In genomic region chr12:75628916-75629315, GRCh38 we compare ENCODE assay signal across 16 cellular contexts.
DNase-seq lines count a peak whose midpoint lies in the region; ATAC-seq and TF ChIP-seq lines count a peak whose summit lies in the region.
"Had no signal": no experiment of that assay in that cellular context is flagged by ENCODE, and none has a peak within 500 bp of the region (broad histone marks: within the 10 kb centered on the region; RNA-seq: fewer than 3 reads in every experiment).

No MANE protein-coding gene starts in this region.

- H3K9me3 ChIP-seq in GM23248 (ENCODE audit: low read depth), result no peaks in the 10 kb centered on the region
- H3K9me3 ChIP-seq in HEK293 (ENCODE audit: control insufficient read depth, insufficient read depth, low read depth, low read length), result no peaks in the 10 kb centered on the region
- H3K9me3 ChIP-seq in OCI-LY7 (ENCODE audit: low read length), result no peaks in the 10 kb centered on the region
- H3K9me3 ChIP-seq: BE2C had no signal

- H3K79me2 ChIP-seq in GM23248 (ENCODE audit: insufficient read depth) (no peaks in the 10 kb centered on the region), OCI-LY7 (ENCODE audit: insufficient read depth, low read depth, low read length) (no peaks in the 10 kb centered on the region)

- peaks cover 8% of the 10 kb centered on the region for H3K9me3 Mint-ChIP-seq in mesothelial cell of epicardium
- H3K9me3 Mint-ChIP-seq: HFFc6, T-cell had no signal

- in situ Hi-C loops in GM23248 (cut with MboI), result no loop called here

- H3K4me1 Mint-ChIP-seq in mesothelial cell of epicardium, result peaks cover 13% of the 10 kb centered on the region
- H3K4me1 Mint-ChIP-seq: CD4-positive, alpha-beta memory T cell; T-cell had no signal

- no peak for ATAC-seq in HG03342 (IDR thresholded peaks at IDR 0.05; ENCODE audit: unreplicated experiment)
- ATAC-seq: T-cell had no signal

- CTCF ChIA-PET in HEK293 (lab: Yijun Ruan, JAX) (interaction anchor here (0.6 to 2.4 kb wide), 2 partner anchors 102 to 958 kb away, joined by 3 to 7 read pairs; no protein-coding TSS in a partner anchor), OCI-LY7 (lab: Charles Lee; ENCODE audit: unreplicated experiment) (no interaction called here)

- H3K27ac Mint-ChIP-seq in mesothelial cell of epicardium, result peak overlapping the region; percentile 8
- H3K27ac Mint-ChIP-seq: HFFc6, T-cell had no signal

- no peak overlapping the region for H3K9ac ChIP-seq in GM23248
- H3K9ac ChIP-seq: KMS-11 had no signal

- H3F3A ChIP-seq in GM23248 (ENCODE audit: insufficient read depth), result no peaks in the 10 kb centered on the region

- no peak for TF ChIP-seq CTCF in HEK293 (tag by site-specific recombination; IDR thresholded peaks at IDR 0.05)
- TF ChIP-seq CTCF in OCI-LY7 (conservative IDR thresholded peaks at IDR 0.05; ENCODE audit: low read length), result no peak
- no peak for TF ChIP-seq CTCF in mesothelial cell of epicardium (IDR thresholded peaks at IDR 0.05; ENCODE audit: unreplicated experiment)

- H3K4me2 ChIP-seq in GM23248 (ENCODE audit: unreplicated experiment), result no peak overlapping the region
- H3K4me2 ChIP-seq in OCI-LY7 (ENCODE audit: low read length), result no peak overlapping the region
- H3K4me2 ChIP-seq: KMS-11 had no signal

- no peaks in the 10 kb centered on the region for H3K27me3 ChIP-seq in GM23248 (replicated peaks; ENCODE audit: insufficient read depth)
- H3K27me3 ChIP-seq: BE2C had no signal

- no peaks in the 10 kb centered on the region for H4K20me1 ChIP-seq in GM23248 (ENCODE audit: insufficient read depth)
- no peaks in the 10 kb centered on the region for H4K20me1 ChIP-seq in OCI-LY7 (ENCODE audit: insufficient read depth, low read length)

- POLR2A ChIA-PET in HEK293 (lab: Yijun Ruan, JAX), result no interaction called here
- POLR2A ChIA-PET in OCI-LY7 (lab: Charles Lee), result interaction anchor here (0.7 to 6.1 kb wide), 6 partner anchors 11 to 211 kb away, joined by 3 to 37 read pairs (median 3); no protein-coding TSS in a partner anchor

- no peaks in the 10 kb centered on the region for H3K27me3 Mint-ChIP-seq in mesothelial cell of epicardium (ENCODE audit: low read depth)
- H3K27me3 Mint-ChIP-seq: CD4-positive, alpha-beta memory T cell had no signal

- H3K36me3 ChIP-seq in GM23248 (ENCODE audit: low read depth) (no peaks in the 10 kb centered on the region), HEK293 (ENCODE audit: control insufficient read depth in 2 of 2, insufficient read depth in 1 of 2, low read length in 2 of 2) (no peaks in the 10 kb centered on the region), OCI-LY7 (ENCODE audit: insufficient read depth, low read length) (no peaks in the 10 kb centered on the region)
- H3K36me3 ChIP-seq: BE2C had no signal

- H3K36me3 Mint-ChIP-seq in mesothelial cell of epicardium, result peaks cover 2% of the 10 kb centered on the region
- H3K36me3 Mint-ChIP-seq: CD4-positive, alpha-beta memory T cell; T-cell had no signal

- BruUV-seq in OCI-LY7 (replicated peaks; lab: Mats Ljungman, UMichigan), result no TSS peak

- no peak overlapping the region for H3K4me3 Mint-ChIP-seq in mesothelial cell of epicardium
- H3K4me3 Mint-ChIP-seq: CD4-positive, alpha-beta memory T cell; HFFc6; T-cell had no signal

- DNase-seq in GM23248 (no peak), OCI-LY7 (ENCODE audit: low spot score) (no peak), mesothelial cell of epicardium (ENCODE audit: low spot score in 2 of 2, unreplicated experiment in 2 of 2) (no peak), Kasumi-1 (lab: John Stamatoyannopoulos, UW) (no peak)
- DNase-seq in effector CD4-positive, alpha-beta T cell, result no peak
- DNase-seq: BE2C; CD4-positive, alpha-beta memory T cell; GF-D8; GOT3; HFFc6; NCI-H2029; T-cell had no signal

- H3K4me3 ChIP-seq in GM23248 (no peak overlapping the region), HEK293 (ENCODE audit: low read depth, low read length) (no peak overlapping the region), OCI-LY7 (ENCODE audit: low read depth, low read length, poor library complexity, severe bottlenecking) (no peak overlapping the region)
- H3K4me3 ChIP-seq: SK-N-MC had no signal

- H3K4me1 ChIP-seq in GM23248 (ENCODE audit: insufficient read depth) (peaks cover under 1% of the 10 kb centered on the region), HEK293 (ENCODE audit: control insufficient read depth, insufficient read depth, low read length) (no peaks in the 10 kb centered on the region; the same call in 1 of the 2 replicates), OCI-LY7 (ENCODE audit: insufficient read depth, low read length, poor library complexity, severe bottlenecking) (peaks cover 7% of the 10 kb centered on the region)

- intact Hi-C loops in OCI-LY7 (cut with micrococcal nuclease; ENCODE audit: unreplicated experiment), result no loop called here

- H3K27ac ChIP-seq in GM23248 (no peak overlapping the region), HEK293 (ENCODE audit: extremely low read depth, low read depth, low read length) (0 out of 2 replicates have a peak overlapping the region, but pooled peaks have one; percentile 27), OCI-LY7 (ENCODE audit: low read depth, low read length, poor library complexity, severe bottlenecking) (no peak overlapping the region)
- H3K27ac ChIP-seq: KMS-11, SK-N-MC had no signal

- H3K9me2 ChIP-seq in GM23248 (ENCODE audit: insufficient read depth) (no peaks in the 10 kb centered on the region), OCI-LY7 (ENCODE audit: insufficient read depth, low read length) (no peaks in the 10 kb centered on the region)

- peak overlapping the region; percentile 34; the same call in 1 of the 2 replicates for H2AFZ ChIP-seq in GM23248
- H2AFZ ChIP-seq in OCI-LY7 (ENCODE audit: low read length), result peak overlapping the region; percentile 63; the same call in 1 of the 2 replicates

TF ChIP-seq in HEK293, 187 proteins besides CTCF, POLR2A, EP300 and RAD21:
- no peak for TF ChIP-seq ZNF488 (tag by site-specific recombination; IDR thresholded peaks at IDR 0.05)
- TF ChIP-seq ZNF274 (IDR thresholded peaks at IDR 0.05; ENCODE audit: low read length), result no peak
- no peak for TF ChIP-seq ZNF274 (tag by site-specific recombination; IDR thresholded peaks at IDR 0.05; ENCODE audit: borderline replicate concordance)
- no peak for TF ChIP-seq ZNF26 (tag by site-specific recombination; IDR thresholded peaks at IDR 0.05)
- no peak for TF ChIP-seq ZFP41 (tag by site-specific recombination; IDR thresholded peaks at IDR 0.05; ENCODE audit: borderline replicate concordance)
- no peak for TF ChIP-seq SETDB1 (IDR thresholded peaks at IDR 0.05; ENCODE audit: insufficient read length, low read length)
- TF ChIP-seq ZNF169 (tag by site-specific recombination; IDR thresholded peaks at IDR 0.05), result no peak
- TF ChIP-seq PRDM6 (tag by site-specific recombination; IDR thresholded peaks at IDR 0.05), result no peak
- TF ChIP-seq GLI2 (tag by site-specific recombination; IDR thresholded peaks at IDR 0.05; ENCODE audit: borderline replicate concordance, low read depth), result no peak
- TF ChIP-seq FEZF1 (tag by site-specific recombination; IDR thresholded peaks at IDR 0.05), result peak; percentile 65; the same call in 1 of the 2 replicates
- no peak for TF ChIP-seq ZNF529 (tag by site-specific recombination; IDR thresholded peaks at IDR 0.05; ENCODE audit: insufficient replicate concordance)
- no peak for TF ChIP-seq ZNF146 (tag by site-specific recombination; IDR thresholded peaks at IDR 0.05)
- TF ChIP-seq OSR2 (tag by site-specific recombination; IDR thresholded peaks at IDR 0.05), result no peak
- no peak for TF ChIP-seq ZBTB17 (tag by site-specific recombination; IDR thresholded peaks at IDR 0.05)
- no peak for TF ChIP-seq KLF16 (tag by site-specific recombination; IDR thresholded peaks at IDR 0.05)
- TF ChIP-seq TCF7L2 (IDR thresholded peaks at IDR 0.05; ENCODE audit: borderline replicate concordance, low read depth, low read length), result peak; percentile 22; the same call in 1 of the 2 replicates
